ENCODE assay signal across 15 cellular contexts in genomic region chr5:163094492-163095180, GRCh38.
DNase-seq lines count a peak whose midpoint lies in the region; ATAC-seq and TF ChIP-seq lines count a peak whose summit lies in the region.
"Had no signal": no experiment of that assay in that cellular context is flagged by ENCODE, and none has a peak within 500 bp of the region (broad histone marks: within the 10 kb centered on the region; RNA-seq: fewer than 3 reads in every experiment).

No MANE protein-coding gene starts in this region.

- no peak overlapping the region for H3K4ac ChIP-seq in mesenchymal stem cell (ENCODE audit: low read depth in 1 of 2, low read length in 2 of 2)

- H3K18ac ChIP-seq in mesenchymal stem cell (ENCODE audit: low read depth in 1 of 2, low read length in 2 of 2), result no peak overlapping the region

- no peaks in the 10 kb centered on the region for H4K20me1 ChIP-seq in Karpas-422 (ENCODE audit: insufficient read depth, low read depth, low read length)

- H3K9me3 ChIP-seq in Karpas-422 (ENCODE audit: low read length) (no peaks in the 10 kb centered on the region), mesenchymal stem cell (ENCODE audit: control insufficient read depth, low read length) (no peaks in the 10 kb centered on the region)
- H3K9me3 ChIP-seq: right lobe of liver, thyroid gland had no signal

- H3K27me3 ChIP-seq in Karpas-422 (ENCODE audit: low read length) (no peaks in the 10 kb centered on the region), mesenchymal stem cell (ENCODE audit: control insufficient read depth in 1 of 2, insufficient read depth in 1 of 2, low read length in 2 of 2) (no peaks in the 10 kb centered on the region)
- H3K27me3 ChIP-seq: right lobe of liver, thyroid gland had no signal

- no peak for TF ChIP-seq CTCF in lower leg skin (IDR thresholded peaks at IDR 0.05)

- no peak overlapping the region for H2BK12ac ChIP-seq in mesenchymal stem cell (ENCODE audit: low read length in 2 of 2)

- H3K4me1 ChIP-seq in Karpas-422 (ENCODE audit: low read length), result peaks cover 13% of the 10 kb centered on the region
- H3K4me1 ChIP-seq in mesenchymal stem cell (ENCODE audit: control insufficient read depth, insufficient read depth, low read depth, low read length), result no peaks in the 10 kb centered on the region
- H3K4me1 ChIP-seq: right lobe of liver, thyroid gland had no signal

- H2AFZ ChIP-seq in Karpas-422 (ENCODE audit: low read length), result no peak overlapping the region
- H2AFZ ChIP-seq in mesenchymal stem cell (ENCODE audit: low read depth, low read length), result no peak overlapping the region

- H4K8ac ChIP-seq in mesenchymal stem cell (ENCODE audit: low read length), result no peak overlapping the region

- H3K9ac ChIP-seq in Karpas-422 (ENCODE audit: low read length), result no peak overlapping the region
- H3K9ac ChIP-seq in mesenchymal stem cell (ENCODE audit: low read length), result no peak overlapping the region

- DNase-seq in Karpas-422 (no peak), left ventricle myocardium superior (no peak), lower leg skin (ENCODE audit: low spot score in 2 of 2) (no peak), mesenchymal stem cell (no peak)
- DNase-seq in central memory CD4-positive, alpha-beta T cell, result no peak
- DNase-seq: activated CD4-positive, alpha-beta T cell treated with anti-CD3 and anti-CD28 coated beads for 1 hour; activated gamma-delta T cell treated with Interleukin-2 at 50 U/mL for 16 hours; GDM1; immature natural killer cell; NCI-H69; right lobe of liver; thyroid gland had no signal

- no peak overlapping the region for H2AK5ac ChIP-seq in mesenchymal stem cell (ENCODE audit: low read length, severe bottlenecking)

- no peak overlapping the region for H2BK120ac ChIP-seq in mesenchymal stem cell (ENCODE audit: low read depth, low read length)

- H3K27ac ChIP-seq in Karpas-422 (ENCODE audit: low read length) (no peak overlapping the region), mesenchymal stem cell (ENCODE audit: low read length, poor library complexity, severe bottlenecking) (no peak overlapping the region)
- H3K27ac ChIP-seq: right lobe of liver, thyroid gland had no signal

- no peak overlapping the region for H3K14ac ChIP-seq in mesenchymal stem cell (ENCODE audit: low read length in 2 of 2)

- peak overlapping the region; percentile 44 for H3K4me2 ChIP-seq in Karpas-422 (ENCODE audit: low read depth, low read length, poor library complexity, severe bottlenecking)
- H3K4me2 ChIP-seq in mesenchymal stem cell (ENCODE audit: low read length, poor library complexity, severe bottlenecking), result no peak overlapping the region

- H2BK5ac ChIP-seq in mesenchymal stem cell (ENCODE audit: low read depth, low read length, poor library complexity, severe bottlenecking), result no peak overlapping the region

- intact Hi-C loops in left ventricle myocardium superior (cut with micrococcal nuclease), result no loop called here
- intact Hi-C loops in lower leg skin (cut with DNase I; ENCODE audit: low total_unique reads), result no loop called here

- 54 to 57% methylated on average over 8 of the region's 8 CpGs for WGBS in lower leg skin, 2 donors
- WGBS in mesenchymal stem cell, result 27% methylated on average over 4 of the region's 8 CpGs

- H2BK15ac ChIP-seq in mesenchymal stem cell (ENCODE audit: low read depth, poor library complexity, severe bottlenecking), result no peak overlapping the region

- H3K79me2 ChIP-seq in Karpas-422 (ENCODE audit: low read length), result no peaks in the 10 kb centered on the region

- no peak overlapping the region for H3K23ac ChIP-seq in mesenchymal stem cell (ENCODE audit: low read length in 2 of 2)

- no peaks in the 10 kb centered on the region for H3K36me3 ChIP-seq in Karpas-422 (ENCODE audit: insufficient read depth, low read length)
- no peaks in the 10 kb centered on the region for H3K36me3 ChIP-seq in mesenchymal stem cell (ENCODE audit: control insufficient read depth in 1 of 2, insufficient read depth in 2 of 2, low read depth in 1 of 2, low read length in 2 of 2)
- H3K36me3 ChIP-seq: right lobe of liver, thyroid gland had no signal

- H3K79me1 ChIP-seq in mesenchymal stem cell (replicated peaks; ENCODE audit: low read length, poor library complexity, severe bottlenecking), result no peaks in the 10 kb centered on the region

- H3K4me3 ChIP-seq in Karpas-422 (ENCODE audit: low read length) (no peak overlapping the region), lower leg skin (ENCODE audit: low read depth, poor library complexity, severe bottlenecking) (no peak overlapping the region), mesenchymal stem cell (ENCODE audit: insufficient read depth in 1 of 2, low read depth in 1 of 2, low read length in 2 of 2) (no peak overlapping the region)
- H3K4me3 ChIP-seq: right lobe of liver, thyroid gland had no signal

- H4K91ac ChIP-seq in mesenchymal stem cell (ENCODE audit: low read length), result no peak overlapping the region

- TF ChIP-seq POLR2A in lower leg skin (IDR thresholded peaks at IDR 0.05), result no peak

- peak; percentile 92 for ATAC-seq in GM18858 (IDR thresholded peaks at IDR 0.05; ENCODE audit: unreplicated experiment)
- ATAC-seq in GM21447 (IDR thresholded peaks at IDR 0.05; ENCODE audit: unreplicated experiment), result peak; percentile 82
- ATAC-seq in HG03025 (IDR thresholded peaks at IDR 0.05; ENCODE audit: low FRiP score, unreplicated experiment), result peak; percentile 97
- ATAC-seq in left ventricle myocardium superior, result no peak
- ATAC-seq: right lobe of liver had no signal

- no peaks in the 10 kb centered on the region for H3K9me2 ChIP-seq in Karpas-422 (replicated peaks; ENCODE audit: insufficient read depth, low read length)
